ENCODE assay signal across 24 cellular contexts in the genomic region with DNA sequence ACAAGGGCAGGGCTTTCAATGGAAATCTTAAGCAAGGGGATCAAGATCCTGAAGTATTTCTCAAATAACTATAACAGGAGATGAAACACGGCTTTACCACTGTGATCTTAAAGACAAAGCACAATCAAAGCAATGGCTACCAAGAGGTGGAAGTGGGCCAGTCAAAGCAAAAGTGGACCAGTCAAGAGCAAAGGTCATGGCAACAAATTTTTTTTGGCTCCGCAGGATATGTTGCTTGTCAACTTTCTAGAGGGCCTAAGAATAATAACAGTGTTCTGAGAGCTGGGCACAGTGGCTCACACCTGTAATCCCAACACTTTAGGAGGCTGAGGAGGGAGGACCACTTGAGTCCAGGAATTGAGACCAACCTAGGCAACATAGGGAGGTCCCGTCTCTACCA.
"Had no signal": no experiment of that assay in that cellular context is flagged by ENCODE, and none has a peak within 500 bp of the region (broad histone marks: within the 10 kb centered on the region; RNA-seq: fewer than 3 reads in every experiment).

No MANE protein-coding gene starts in this region.

- H3K9me3 ChIP-seq: MG63, SK-N-SH had no signal

- H3K27me3 ChIP-seq: MG63 had no signal

- DNase-seq: IMR-90, Karpas-422, KG1, MG63, NCI-H1092, NCI-H1105 treated with DMSO at 0.1 percent for 48 hours, NCI-H1417 treated with DMSO at 0.1 percent for 48 hours, NCI-H146, NCI-H1694 treated with DMSO at 0.1 percent for 48 hours, NCI-H1930, NCI-H2081, NCI-H2107, NCI-H226, NCI-H446, NCI-H510A, NCI-H524 treated with DMSO at 0.1 percent for 48 hours, NCI-H69, NCI-H774, Right ventricle myocardium superior, RPMI8226, SIG-M5, SK-N-SH, SW 1271 had no signal

- H3K4me2 ChIP-seq: SK-N-SH had no signal

- H3K4me3 ChIP-seq: MG63 had no signal

- H3K9ac ChIP-seq: SK-N-SH had no signal

- FAIRE-seq: RCC 7860 had no signal
